1 cellular context compared by ENCODE assay signal in genomic region chr17:41971721-41972523, GRCh38.
TF ChIP-seq lines count a peak whose summit lies in the region.

No MANE protein-coding gene starts in this region.

TF ChIP-seq in H1, 55 proteins besides CTCF, POLR2A, EP300 and RAD21:
- TF ChIP-seq CHD1 (IDR thresholded peaks at IDR 0.05; ENCODE audit: low read depth, low read length) (no peak), ZNF274 (IDR thresholded peaks at IDR 0.05; ENCODE audit: borderline replicate concordance, extremely low read depth, low read length) (no peak), EZH2 (IDR thresholded peaks at IDR 0.05; ENCODE audit: low read depth, low read length, severe bottlenecking) (no peak), GTF2F1 (IDR thresholded peaks at IDR 0.05; ENCODE audit: borderline replicate concordance, low read depth, low read length) (no peak), BACH1 (IDR thresholded peaks at IDR 0.05; ENCODE audit: low read length) (no peak), KDM4A (IDR thresholded peaks at IDR 0.05; ENCODE audit: low read depth, low read length, severe bottlenecking) (no peak), TAF7 (optimal IDR thresholded peaks at IDR 0.05; ENCODE audit: borderline replicate concordance, low read depth, low read length) (no peak), CHD7 (IDR thresholded peaks at IDR 0.05; ENCODE audit: insufficient replicate concordance, low read length) (no peak), GABPA (IDR thresholded peaks at IDR 0.05; ENCODE audit: borderline replicate concordance, insufficient read depth, low read length) (no peak), YY1 (IDR thresholded peaks at IDR 0.05; ENCODE audit: low read depth, low read length) (no peak), RXRA (IDR thresholded peaks at IDR 0.05; ENCODE audit: insufficient read depth, low read depth, low read length) (no peak), ASH2L (IDR thresholded peaks at IDR 0.05; ENCODE audit: low read length) (no peak)
